In genomic region chr2:16625759-16626158, GRCh38 we compare ENCODE assay signal across 8 cellular contexts. TPM values are rescaled to one million over a fixed set of nuclear protein-coding genes. Genes with fewer than 3 reads are reported as not detected.
DNase-seq lines count a peak whose midpoint lies in the region; ATAC-seq, FAIRE-seq and TF ChIP-seq lines count a peak whose summit lies in the region.

No MANE protein-coding gene starts in this region.

- H3K4me1 Mint-ChIP-seq in activated T-cell treated with anti-CD3 and anti-CD28 coated beads, Interleukin-2, amount 50 U/mL, for 24 hours (ENCODE audit: low read depth): peaks cover 43% of the 10 kb centered on the region

- H3K4me3 ChIP-seq in GM12878 (no peak overlapping the region), small intestine (ENCODE audit: low read depth in 1 of 2, low read length in 2 of 2) (no peak overlapping the region), SK-N-SH (ENCODE audit: low read depth in 2 of 2, low read length in 1 of 2) (no peak overlapping the region)

- FAIRE-seq in GM12878 (lab: Jason Lieb, UNC) (peak; percentile 66), small intestine (lab: Jason Lieb, UNC) (no peak)

- TF ChIP-seq RAD21 in GM12878 (IDR thresholded peaks at IDR 0.05; ENCODE audit: insufficient read depth, low read depth, low read length): no peak
- TF ChIP-seq RAD21 in SK-N-SH (IDR thresholded peaks at IDR 0.05; ENCODE audit: low read length): no peak

- peak; percentile 24 for DNase-seq in GM12878 (ENCODE audit: low read depth, low spot score)
- no peak for DNase-seq in small intestine
- DNase-seq in EL: no peak
- DNase-seq in activated T-cell treated with anti-CD3 and anti-CD28 coated beads, Interleukin-2, amount 50 U/mL, for 24 hours: no peak
- no peak for DNase-seq in SK-N-SH

- H3K36me3 ChIP-seq in GM12878 (ENCODE audit: control insufficient read depth in 2 of 2, insufficient read depth in 2 of 2, low read length in 1 of 2) (no peaks in the 10 kb centered on the region), small intestine (ENCODE audit: control insufficient read depth in 2 of 2, insufficient read depth in 2 of 2, low read length in 2 of 2) (no peaks in the 10 kb centered on the region), SK-N-SH (replicated peaks in 1 of 2; ENCODE audit: control insufficient read depth in 1 of 2, insufficient read depth in 2 of 2, low read length in 1 of 2) (no peaks in the 10 kb centered on the region)

- H3K4me1 ChIP-seq in GM12878 (ENCODE audit: control insufficient read depth, insufficient read depth, low read length): peaks cover 16% of the 10 kb centered on the region
- peaks cover 0 to 10% of the 10 kb centered on the region in 2 donors for H3K4me1 ChIP-seq in small intestine (ENCODE audit: control insufficient read depth in 2 of 2, insufficient read depth in 1 of 2, low read depth in 1 of 2, low read length in 1 of 2)
- peaks cover 4 to 9% of the 10 kb centered on the region in 2 experiments; a peak in 2 of 4 replicates for H3K4me1 ChIP-seq in SK-N-SH (ENCODE audit: control insufficient read depth in 1 of 2, insufficient read depth in 2 of 2, low read depth in 1 of 2, low read length in 1 of 2)

- POLR2A ChIA-PET in GM12878 (lab: Charles Lee) (interaction anchor here (1.1 to 3.1 kb wide), 5 partner anchors 11 to 38 kb away, joined by 4 to 15 read pairs (median 5); partner anchors contain the start of gene CYRIA), SK-N-SH (lab: Yijun Ruan, JAX) (no interaction called here)

- RAD21 ChIA-PET in GM12878 (lab: Charles Lee; ENCODE audit: unreplicated experiment): interaction anchor here (0.8 to 11.2 kb wide), 4 partner anchors 31 to 138 kb away, joined by 3 to 185 read pairs (median 4); no protein-coding TSS in a partner anchor

- TF ChIP-seq EP300 in GM12878 (IDR thresholded peaks at IDR 0.05; ENCODE audit: borderline replicate concordance in 1 of 2, control insufficient read depth in 1 of 2, low read depth in 2 of 2, low read length in 2 of 2) (no peak), SK-N-SH (IDR thresholded peaks at IDR 0.05; ENCODE audit: borderline replicate concordance in 1 of 2, low read depth in 1 of 2, low read length in 1 of 2) (no peak)

- H3F3A ChIP-seq in SK-N-SH (replicated peaks; ENCODE audit: insufficient read depth): no peaks in the 10 kb centered on the region

- no TSS peak for BruUV-seq in GM12878 (replicated peaks; lab: Mats Ljungman, UMichigan)

- TF ChIP-seq POLR2A in GM12878 (IDR thresholded peaks at IDR 0.05; ENCODE audit: low read depth, low read length): no peak

- no peaks in the 10 kb centered on the region for H3K27me3 Mint-ChIP-seq in activated T-cell treated with anti-CD3 and anti-CD28 coated beads, Interleukin-2, amount 50 U/mL, for 24 hours

- H3K4me3 Mint-ChIP-seq in activated T-cell treated with anti-CD3 and anti-CD28 coated beads, Interleukin-2, amount 50 U/mL, for 24 hours: no peak overlapping the region

- H3K9me3 ChIP-seq in GM12878 (replicated peaks; ENCODE audit: control insufficient read depth, insufficient read depth, low read length): no peaks in the 10 kb centered on the region
- no peaks in the 10 kb centered on the region for H3K9me3 ChIP-seq in small intestine (ENCODE audit: control insufficient read depth, low read depth)
- no peaks in the 10 kb centered on the region for H3K9me3 ChIP-seq in SK-N-SH

- TF ChIP-seq CTCF in GM12878 (IDR thresholded peaks at IDR 0.05 in 2 of 3, conservative IDR thresholded peaks at IDR 0.05 in 1 of 3; ENCODE audit: control insufficient read depth in 2 of 3, extremely low read depth in 1 of 3, insufficient read depth in 1 of 3, low read depth in 3 of 3, low read length in 3 of 3) (no peak), SK-N-SH (IDR thresholded peaks at IDR 0.05) (no peak)

- no peaks in the 10 kb centered on the region for H3K9me3 Mint-ChIP-seq in activated T-cell treated with anti-CD3 and anti-CD28 coated beads, Interleukin-2, amount 50 U/mL, for 24 hours

- H3K9me2 ChIP-seq in SK-N-SH: no peaks in the 10 kb centered on the region

- H4K20me1 ChIP-seq in GM12878 (ENCODE audit: control insufficient read depth, insufficient read depth) (no peaks in the 10 kb centered on the region), SK-N-SH (ENCODE audit: insufficient read depth) (no peaks in the 10 kb centered on the region)

- in situ Hi-C loops in GM12878 (cut with MboI): no loop called here

- SMC1A ChIA-PET in GM12878 (lab: Charles Lee; ENCODE audit: uncharacterized antibody, unreplicated experiment): interaction anchor here (0.5 to 11.2 kb wide), 8 partner anchors 9 to 131 kb away, joined by 3 to 302 read pairs (median 4); partner anchors contain the start of gene CYRIA

- H3K27ac ChIP-seq in GM12878 (ENCODE audit: control insufficient read depth, insufficient read depth) (no peak overlapping the region), small intestine (ENCODE audit: low read depth in 1 of 2, low read length in 1 of 2) (peak overlapping the region; percentile 21 to 76), SK-N-SH (ENCODE audit: low read depth in 2 of 2, low read length in 1 of 2) (no peak overlapping the region)

- 10% methylated on average over 2 of the region's 2 CpGs for WGBS in GM12878 (ENCODE audit: insufficient coverage, insufficient replicate concordance, low lambda C conversion rate, missing lambda C conversion rate)
- 80 to 97% (median 95%) methylated on average over 2 of the region's 2 CpGs for WGBS in small intestine, 3 donors
- 84% methylated on average over 2 of the region's 2 CpGs for WGBS in SK-N-SH (ENCODE audit: low lambda C conversion rate)

- H3K4me2 ChIP-seq in GM12878 (ENCODE audit: control insufficient read depth, insufficient read depth) (peak overlapping the region; percentile 28; the same call in 1 of the 2 replicates), SK-N-SH (no peak overlapping the region)

- peaks cover 0 to 11% of the 10 kb centered on the region in 2 experiments for H3K27me3 ChIP-seq in GM12878 (replicated peaks in 1 of 2; ENCODE audit: control insufficient read depth in 2 of 2, insufficient read depth in 2 of 2, low read length in 1 of 2)
- no peaks in the 10 kb centered on the region for H3K27me3 ChIP-seq in small intestine (ENCODE audit: control insufficient read depth in 2 of 2, insufficient read depth in 2 of 2, low read length in 2 of 2)
- no peaks in the 10 kb centered on the region for H3K27me3 ChIP-seq in SK-N-SH (ENCODE audit: insufficient read depth)

- H3K79me2 ChIP-seq in GM12878 (ENCODE audit: control insufficient read depth, insufficient read depth, low read length): no peaks in the 10 kb centered on the region
- no peaks in the 10 kb centered on the region for H3K79me2 ChIP-seq in SK-N-SH (ENCODE audit: insufficient read depth)

- intact Hi-C loops in GM12878 (cut with micrococcal nuclease; ENCODE audit: unreplicated experiment): loop anchor here (2.0 kb wide), 1 partner anchor 31 kb away; no protein-coding TSS in a partner anchor

- no peak overlapping the region for H3K27ac Mint-ChIP-seq in activated T-cell treated with anti-CD3 and anti-CD28 coated beads, Interleukin-2, amount 50 U/mL, for 24 hours

- ATAC-seq in GM19328 (IDR thresholded peaks at IDR 0.05; ENCODE audit: unreplicated experiment) (peak; percentile 61), HG02981 (IDR thresholded peaks at IDR 0.05; ENCODE audit: unreplicated experiment) (peak; percentile 64), GM12878 (peak; percentile 75), HG03280 (IDR thresholded peaks at IDR 0.05; ENCODE audit: unreplicated experiment) (no peak)

- H3K9ac ChIP-seq in GM12878 (ENCODE audit: control insufficient read depth, insufficient read depth, low read length) (no peak overlapping the region), SK-N-SH (no peak overlapping the region)

- no peaks in the 10 kb centered on the region for H3K36me3 Mint-ChIP-seq in activated T-cell treated with anti-CD3 and anti-CD28 coated beads, Interleukin-2, amount 50 U/mL, for 24 hours (ENCODE audit: low read depth)

- H2AFZ ChIP-seq in GM12878 (ENCODE audit: control insufficient read depth, low read depth, low read length) (no peak overlapping the region), SK-N-SH (ENCODE audit: low read depth) (no peak overlapping the region)

- CTCF ChIA-PET in GM12878 (lab: Yijun Ruan, JAX) (interaction anchor here (1.0 to 10.3 kb wide), 7 partner anchors 12 to 135 kb away, joined by 3 to 83 read pairs (median 8); no protein-coding TSS in a partner anchor), SK-N-SH (lab: Yijun Ruan, JAX) (interaction anchor here (1.4 to 17.2 kb wide), 5 partner anchors 11 to 130 kb away, joined by 7 to 298 read pairs (median 10); no protein-coding TSS in a partner anchor)

TF ChIP-seq in GM12878, 131 proteins besides CTCF, POLR2A, EP300 and RAD21 (continues in another document):
- peak; percentile 55; the same call in 1 of the 2 replicates for TF ChIP-seq ZBED1 (IDR thresholded peaks at IDR 0.05; ENCODE audit: borderline replicate concordance)
- TF ChIP-seq BHLHE40 (IDR thresholded peaks at IDR 0.05; ENCODE audit: borderline replicate concordance in 1 of 2, low read depth in 2 of 2, low read length in 1 of 2): peak; percentile 41 to 53; a peak in 1 of 4 replicates

RNA-seq across cellular contexts. Expression of gene CYRIA, which starts 39.9 kb away (rescaled TPM):
- total RNA-seq in GM12878 (2013; cell fraction: nucleolus; rRNA removed): 51.1 and 55.0 TPM in 2 replicates
- total RNA-seq in GM12878 (2014; rRNA removed): 3.0 and 4.2 TPM in 2 replicates
- 5.8 and 6.9 TPM in 2 replicates for total RNA-seq in GM12878 (2014; rRNA removed; fragmentation: Illumina TruSeq; extraction: Trizol)
- total RNA-seq in GM12878 (2021): 9.2 and 11.2 TPM in 2 replicates
- polyA plus RNA-seq in GM12878 (2011; ENCODE audit: low read depth): 0.73 TPM
- 11.9 and 13.0 TPM in 2 replicates for polyA plus RNA-seq in GM12878 (2011; rRNA removed)
- 5.5 and 6.6 TPM in 2 replicates for polyA plus RNA-seq in GM12878 (2011; cell fraction: cytosol; rRNA removed)
- 12.6 and 15.4 TPM in 2 replicates for polyA plus RNA-seq in GM12878 (2011; cell fraction: nucleus; rRNA removed)
- polyA plus RNA-seq in GM12878 (2012): 0.93 and 1.2 TPM in 2 replicates
- 9.4 and 11.7 TPM in 2 replicates for polyA plus RNA-seq in GM12878 (2014; fragmentation: Illumina TruSeq; extraction: Trizol)
- 1 to 10 TPM; 5.4 to 7.8 TPM for polyA plus RNA-seq in GM12878 (2014; fragmentation: Nextera tagmentation; extraction: Ambion mirVana)
- 4.8 and 6.0 TPM in 2 replicates for polyA plus RNA-seq in GM12878 (2014; rRNA removed)
- 10 to 100 TPM in 1 of 2 experiments, 1 to 10 TPM in 1; 9.6 to 13.1 TPM for polyA plus RNA-seq in GM12878 (2016; fragmentation: Nextera tagmentation; extraction: Ambion mirVana)
- polyA minus RNA-seq in GM12878 (2011; rRNA and poly(A)+ RNA removed): 8.2 and 12.9 TPM in 2 replicates
- 2.3 and 4.1 TPM in 2 replicates for polyA minus RNA-seq in GM12878 (2011; cell fraction: cytosol; rRNA and poly(A)+ RNA removed)
- polyA minus RNA-seq in GM12878 (2011; cell fraction: nucleus; rRNA and poly(A)+ RNA removed): 10.4 and 11.1 TPM in 2 replicates
- polyA plus RNA-seq in small intestine: 1 to 10 TPM in 2 of 3 donors, under 1 TPM in 1; 0.45 to 2.5 (median 2.2) TPM
- polyA plus RNA-seq in SK-N-SH (2012; rRNA removed): 0.08 and 0.13 TPM in 2 replicates
- polyA plus RNA-seq in SK-N-SH (2012; cell fraction: cytosol; rRNA removed): 0.13 and 0.17 TPM in 2 replicates
- 0.19 and 0.23 TPM in 2 replicates for polyA plus RNA-seq in SK-N-SH (2012; cell fraction: nucleus; rRNA removed)

Comparison
In these comparisons a context has a peak if more than half of its experiments do, and no peak if none do; other contexts are left out.
1. H3K27ac ChIP-seq: peak in small intestine (2 of 2); none in GM12878 (single experiment) and SK-N-SH (0 of 2).